22 cellular contexts compared by ENCODE assay signal in the genomic region with DNA sequence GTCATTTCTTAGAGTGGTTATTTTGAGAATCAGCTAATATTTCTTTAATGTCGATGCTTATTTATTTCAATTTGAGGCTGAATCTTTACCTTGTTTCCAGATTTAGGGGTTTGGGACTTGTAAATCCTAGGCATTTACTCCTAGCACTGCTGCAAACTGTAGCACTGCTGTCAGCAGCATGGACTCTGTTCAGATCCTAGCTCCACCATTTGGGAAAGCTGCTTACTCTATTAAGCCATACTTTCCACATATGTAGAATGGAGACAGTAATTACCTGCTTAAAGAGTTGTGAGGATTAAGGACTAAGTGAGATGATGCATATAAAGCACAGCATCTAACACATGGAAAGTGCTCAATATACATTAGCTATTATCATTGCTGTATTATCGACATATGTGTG.
"Had no signal": no experiment of that assay in that cellular context is flagged by ENCODE, and none has a peak within 500 bp of the region (broad histone marks: within the 10 kb centered on the region; RNA-seq: fewer than 3 reads in every experiment).

No MANE protein-coding gene starts in this region.

- H3K4me1 ChIP-seq: pancreas, prostate gland, right lobe of liver, sigmoid colon, thyroid gland, tibial nerve, upper lobe of left lung had no signal

- H3K4me3 ChIP-seq: pancreas, prostate gland, right lobe of liver, sigmoid colon, stomach, thoracic aorta, thyroid gland, tibial nerve, upper lobe of left lung, vagina had no signal

- H3K27me3 ChIP-seq: neutrophil, pancreas, right lobe of liver, sigmoid colon, stomach, thyroid gland, tibial nerve, upper lobe of left lung, vagina had no signal

- H3K9me3 ChIP-seq: neutrophil, pancreas, prostate gland, right lobe of liver, sigmoid colon, stomach, thoracic aorta, thyroid gland, tibial nerve, upper lobe of left lung, vagina had no signal

- H3K27ac ChIP-seq: neutrophil, pancreas, prostate gland, right lobe of liver, sigmoid colon, stomach, thoracic aorta, thyroid gland, tibial nerve, upper lobe of left lung, vagina had no signal

- H3K36me3 ChIP-seq: prostate gland had no signal

- DNase-seq: nephron progenitor cell; nucleus accumbens; pancreas; right cardiac atrium; right lobe of liver; sigmoid colon; small intestine; stimulated activated CD4-positive, alpha-beta T cell treated with anti-CD3 and anti-CD28 coated beads, Interleukin-15, amount 100 ng/mL, for 24 hours; stimulated activated CD4-positive, alpha-beta T cell treated with anti-CD3 and anti-CD28 coated beads, Interleukin-2, amount 100 ng/mL, for 24 hours; stimulated activated CD4-positive, alpha-beta T cell treated with anti-CD3 and anti-CD28 coated beads, Interleukin-2, amount 100 ng/mL, for 48 hours; stimulated activated CD4-positive, alpha-beta T cell treated with anti-CD3 and anti-CD28 coated beads, Interleukin-4, amount 100 ng/mL, for 24 hours; stimulated activated naive B cell treated with anti-CD40 and anti-IgM and Interleukin-4, amounts not matched to agents 10 μg/mL and 1 μg/mL and 100 μg/mL, for 72 hours; stimulated activated naive CD4-positive, alpha-beta T cell treated with Interleukin-2 at 50 U/mL for 16 hours; stomach; thyroid gland; trophoblast cell; upper lobe of left lung had no signal
